9 cellular contexts compared by ENCODE assay signal in genomic region chr11:10898763-10899541, GRCh38. TPM values are rescaled to one million over a fixed set of nuclear protein-coding genes. Genes with fewer than 3 reads are reported as not detected.
DNase-seq lines count a peak whose midpoint lies in the region; ATAC-seq, FAIRE-seq and TF ChIP-seq lines count a peak whose summit lies in the region.
"Had no signal": no experiment of that assay in that cellular context is flagged by ENCODE, and none has a peak within 500 bp of the region (broad histone marks: within the 10 kb centered on the region; RNA-seq: fewer than 3 reads in every experiment).

No MANE protein-coding gene starts in this region.

- 72% methylated on average over 8 of the region's 8 CpGs for WGBS in mesenchymal stem cell
- 81% methylated on average over 8 of the region's 8 CpGs for WGBS in urinary bladder

- peak overlapping the region; percentile 66 for H2BK5ac ChIP-seq in mesenchymal stem cell (ENCODE audit: low read depth, low read length, poor library complexity, severe bottlenecking)

- no peak for TF ChIP-seq CTCF in brain microvascular endothelial cell (IDR thresholded peaks at IDR 0.05; ENCODE audit: low read depth, low read length, missing control alignments)

- peaks cover 31% of the 10 kb centered on the region for H3K4me1 Mint-ChIP-seq in activated T-cell treated with anti-CD3 and anti-CD28 coated beads, Interleukin-2, amount 50 U/mL, for 24 hours (ENCODE audit: low read depth)

- H3K4me2 ChIP-seq in mesenchymal stem cell (ENCODE audit: low read length, poor library complexity, severe bottlenecking): no peak overlapping the region

- no peaks in the 10 kb centered on the region for H3K79me1 ChIP-seq in mesenchymal stem cell (replicated peaks; ENCODE audit: low read length, poor library complexity, severe bottlenecking)

- peak overlapping the region in 1 of 2 experiments; percentile 63 for H3K23ac ChIP-seq in mesenchymal stem cell (ENCODE audit: low read length in 2 of 2)

- no peaks in the 10 kb centered on the region for H3K36me3 ChIP-seq in brain microvascular endothelial cell (replicated peaks)
- no peaks in the 10 kb centered on the region for H3K36me3 ChIP-seq in mesenchymal stem cell (ENCODE audit: control insufficient read depth in 1 of 2, insufficient read depth in 2 of 2, low read depth in 1 of 2, low read length in 2 of 2)
- H3K36me3 ChIP-seq in urinary bladder (ENCODE audit: insufficient read depth): no peaks in the 10 kb centered on the region
- H3K36me3 ChIP-seq: BE2C had no signal

- H3K36me3 Mint-ChIP-seq in activated T-cell treated with anti-CD3 and anti-CD28 coated beads, Interleukin-2, amount 50 U/mL, for 24 hours (ENCODE audit: low read depth): no peaks in the 10 kb centered on the region

- H3K4me1 ChIP-seq in mesenchymal stem cell (ENCODE audit: control insufficient read depth, insufficient read depth, low read depth, low read length) (peaks cover 22% of the 10 kb centered on the region), urinary bladder (ENCODE audit: insufficient read depth) (peaks cover 2% of the 10 kb centered on the region)

- no peaks in the 10 kb centered on the region for H3K9me3 ChIP-seq in mesenchymal stem cell (ENCODE audit: control insufficient read depth, low read length)
- H3K9me3 ChIP-seq: BE2C had no signal

- H3K9ac ChIP-seq in mesenchymal stem cell (ENCODE audit: low read length): peak overlapping the region; percentile 94

- peak overlapping the region; percentile 13 for H3K4me3 ChIP-seq in brain microvascular endothelial cell (ENCODE audit: low read depth, low read length)
- peak overlapping the region in 1 of 2 experiments; percentile 52 for H3K4me3 ChIP-seq in mesenchymal stem cell (ENCODE audit: insufficient read depth in 1 of 2, low read depth in 1 of 2, low read length in 2 of 2)
- no peak overlapping the region for H3K4me3 ChIP-seq in urinary bladder (ENCODE audit: low read depth, low read length)

- peak overlapping the region; percentile 69 to 93 for H3K18ac ChIP-seq in mesenchymal stem cell (ENCODE audit: low read depth in 1 of 2, low read length in 2 of 2)

- H3K9me3 Mint-ChIP-seq in activated T-cell treated with anti-CD3 and anti-CD28 coated beads, Interleukin-2, amount 50 U/mL, for 24 hours: no peaks in the 10 kb centered on the region

- no peak for FAIRE-seq in GM12892 (lab: Jason Lieb, UNC)

- peak overlapping the region; percentile 96 for H2BK15ac ChIP-seq in mesenchymal stem cell (ENCODE audit: low read depth, poor library complexity, severe bottlenecking)

- H2AFZ ChIP-seq in mesenchymal stem cell (ENCODE audit: low read depth, low read length): no peak overlapping the region

- ATAC-seq in HG03139 (IDR thresholded peaks at IDR 0.05; ENCODE audit: unreplicated experiment): no peak

- peak overlapping the region; percentile 90 for H2AK5ac ChIP-seq in mesenchymal stem cell (ENCODE audit: low read length, severe bottlenecking)

- H3K27ac Mint-ChIP-seq in activated T-cell treated with anti-CD3 and anti-CD28 coated beads, Interleukin-2, amount 50 U/mL, for 24 hours: peak overlapping the region; percentile 91

- H3K27ac ChIP-seq in brain microvascular endothelial cell (peak overlapping the region; percentile 99), mesenchymal stem cell (ENCODE audit: low read length, poor library complexity, severe bottlenecking) (peak overlapping the region; percentile 92), urinary bladder (ENCODE audit: low read depth) (peak overlapping the region; percentile 62)

- peak overlapping the region; percentile 93 for H4K8ac ChIP-seq in mesenchymal stem cell (ENCODE audit: low read length)

- peak overlapping the region; percentile 95 to 98 for H3K4ac ChIP-seq in mesenchymal stem cell (ENCODE audit: low read depth in 1 of 2, low read length in 2 of 2)

- H3K27me3 ChIP-seq in brain microvascular endothelial cell (replicated peaks) (no peaks in the 10 kb centered on the region), mesenchymal stem cell (ENCODE audit: control insufficient read depth in 1 of 2, insufficient read depth in 1 of 2, low read length in 2 of 2) (no peaks in the 10 kb centered on the region)
- H3K27me3 ChIP-seq: BE2C had no signal

- TF ChIP-seq POLR2A in GM12892 (IDR thresholded peaks at IDR 0.05; ENCODE audit: low read depth, low read length): no peak

- no peak for DNase-seq in activated T-cell treated with anti-CD3 and anti-CD28 coated beads, Interleukin-2, amount 50 U/mL, for 24 hours
- DNase-seq in activated T-cell treated with anti-CD3 and anti-CD28 coated beads, Interleukin-2, amount 50 U/mL, for 48 hours: no peak
- DNase-seq in brain microvascular endothelial cell: no peak
- no peak for DNase-seq in mesenchymal stem cell
- no peak for DNase-seq in NCI-H187 treated with DMSO at 0.1 percent for 48 hours (lab: John Stamatoyannopoulos, UW)
- DNase-seq in GM12892 (ENCODE audit: insufficient read length): no peak

- H2BK120ac ChIP-seq in mesenchymal stem cell (ENCODE audit: low read depth, low read length): peak overlapping the region; percentile 82

- in situ Hi-C loops in brain microvascular endothelial cell (cut with HindIII; ENCODE audit: low pct_ligation_motif_present, low sequenced_read_pairs): no loop called here

- peaks cover 2% of the 10 kb centered on the region for H3K27me3 Mint-ChIP-seq in activated T-cell treated with anti-CD3 and anti-CD28 coated beads, Interleukin-2, amount 50 U/mL, for 24 hours

- H2BK12ac ChIP-seq in mesenchymal stem cell (ENCODE audit: low read length in 2 of 2): peak overlapping the region; percentile 86 to 91

- H4K91ac ChIP-seq in mesenchymal stem cell (ENCODE audit: low read length): peak overlapping the region; percentile 92

- peak overlapping the region in 1 of 2 experiments; percentile 50 for H3K14ac ChIP-seq in mesenchymal stem cell (ENCODE audit: low read length in 2 of 2)

- H3K4me3 Mint-ChIP-seq in activated T-cell treated with anti-CD3 and anti-CD28 coated beads, Interleukin-2, amount 50 U/mL, for 24 hours: peak overlapping the region; percentile 16

RNA-seq across cellular contexts. Expression of gene ZBED5, which starts 41.1 kb away (rescaled TPM):
- 21.1 TPM for polyA plus RNA-seq in mesenchymal stem cell (2013, experiment 1 of 2)
- 21.4 TPM for polyA plus RNA-seq in mesenchymal stem cell (2013, experiment 2 of 2)
- 73.8 TPM for total RNA-seq in urinary bladder
- 29.2 TPM for polyA plus RNA-seq in urinary bladder
- 27.3 TPM for polyA plus RNA-seq in GM12892 (2012; ENCODE audit: missing spikeins)
